26 cellular contexts compared by ENCODE assay signal in genomic region chr16:77394699-77395098, GRCh38. TPM values are rescaled to one million over a fixed set of nuclear protein-coding genes. Genes with fewer than 3 reads are reported as not detected.
"Had no signal": no experiment of that assay in that cellular context is flagged by ENCODE, and none has a peak within 500 bp of the region (broad histone marks: within the 10 kb centered on the region; RNA-seq: fewer than 3 reads in every experiment).

No MANE protein-coding gene starts in this region.

- DNase-seq: Kasumi-1, KG1, MG63, NCI-H1048, NCI-H1105 treated with DMSO at 0.1 percent for 48 hours, NCI-H1436, NCI-H1694 treated with DMSO at 0.1 percent for 48 hours, NCI-H187 treated with DMSO at 0.1 percent for 48 hours, NCI-H2029, NCI-H2171 treated with DMSO at 0.1 percent for 48 hours, NCI-H2227 treated with DMSO at 0.1 percent for 48 hours, NCI-H446, NCI-H510A treated with DMSO at 0.1 percent for 48 hours, NCI-H524 treated with DMSO at 0.1 percent for 48 hours, NCI-H526 treated with DMSO at 0.1 percent for 48 hours, NCI-H774, PC-9, Peyer's patch, Right ventricle myocardium superior, RPMI8226, SHP77 treated with DMSO at 0.1 percent for 48 hours, SK-N-SH, SW 1271 had no signal

- H3K4me1 ChIP-seq: Peyer's patch, SJSA1 had no signal

- H3K9me3 ChIP-seq: MG63, Peyer's patch, SJSA1, SK-N-SH had no signal

- H3K27me3 ChIP-seq: MG63, Peyer's patch, SJSA1 had no signal

- H3K4me3 ChIP-seq: MG63, PC-9, Peyer's patch, SJSA1 had no signal

- H3K4me2 ChIP-seq: PC-9, SK-N-SH had no signal

- H3K27ac ChIP-seq: PC-9, Peyer's patch, SJSA1 had no signal

- H3K36me3 ChIP-seq: MG63, Peyer's patch, SJSA1 had no signal

- H2AFZ ChIP-seq: PC-9 had no signal

- H3K9ac ChIP-seq: SK-N-SH had no signal

RNA-seq across cellular contexts. Expression of gene ADAMTS18, which starts 40.1 kb away (rescaled TPM):
- total RNA-seq: NCI-H460, OCI-LY7, PC-9, Right ventricle myocardium superior, SJSA1 had no signal
